ENCODE assay signal across 8 cellular contexts in the genomic region with DNA sequence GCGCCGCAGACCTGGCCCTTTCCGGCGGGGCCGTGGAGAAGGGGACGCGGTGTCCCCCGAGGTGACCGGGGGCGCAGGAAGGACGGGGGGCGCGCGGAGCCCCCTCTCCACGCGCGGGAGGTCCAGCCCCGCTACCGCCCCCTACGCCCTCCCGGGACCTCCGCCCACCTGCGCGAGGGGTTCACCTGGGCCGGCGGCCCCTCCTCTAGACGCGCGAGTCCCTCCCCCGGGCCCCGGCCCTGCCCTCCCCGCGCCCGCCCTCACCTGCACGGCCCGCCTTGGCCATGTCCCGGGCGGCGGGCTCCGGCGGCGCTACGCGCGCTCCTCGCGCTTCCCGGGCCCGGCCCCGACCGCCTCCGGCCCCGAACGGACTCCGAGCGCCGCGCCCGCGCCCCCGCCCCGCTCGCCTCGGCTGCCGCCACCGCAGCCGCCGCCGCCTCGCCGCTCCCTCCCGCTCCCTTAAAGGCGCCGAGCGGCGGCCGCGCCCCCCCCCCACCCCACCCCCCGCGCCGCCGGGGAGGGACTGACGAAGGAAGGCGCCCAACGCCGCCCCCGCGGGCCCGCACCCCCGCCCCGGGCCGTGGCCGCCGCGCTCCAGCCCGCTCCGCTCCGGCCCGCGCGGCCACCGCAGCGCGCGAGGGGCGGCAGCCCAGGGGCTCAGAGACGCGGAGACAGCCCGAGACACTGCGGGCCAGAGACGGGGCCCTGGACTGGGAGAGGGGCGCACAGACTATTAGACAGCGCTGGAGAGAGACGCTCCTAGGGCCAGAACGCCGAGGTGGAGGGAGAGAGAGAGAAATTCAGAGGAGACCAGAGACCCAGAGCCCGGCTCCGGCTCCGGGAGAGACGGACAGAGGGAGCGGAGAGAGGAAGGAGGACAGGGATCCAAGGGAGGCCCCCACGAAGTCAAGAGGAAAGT. TPM values are rescaled to one million over a fixed set of nuclear protein-coding genes. Genes with fewer than 3 reads are reported as not detected.
DNase-seq lines count a peak whose midpoint lies in the region; ATAC-seq and TF ChIP-seq lines count a peak whose summit lies in the region.

A gene (minus strand): TSS at position 435 of the 919 bp plus-strand sequence. CDS start 149 bp downstream, at position 286.

- H3K27ac Mint-ChIP-seq in CD4-positive, CD25-positive, alpha-beta regulatory T cell, result no peak within 1 kb of the TSS
- no peak within 1 kb of the TSS for H3K27ac Mint-ChIP-seq in neural crest cell (ENCODE audit: unreplicated experiment)

- 2 to 4% methylated on average over 27 to 119 of the region's 122 CpGs for WGBS in esophagus, 2 donors

- H3K36me3 Mint-ChIP-seq in CD4-positive, CD25-positive, alpha-beta regulatory T cell, result no peaks in the 10 kb centered on the region
- H3K36me3 Mint-ChIP-seq in neural crest cell (ENCODE audit: low read depth), result no peaks in the 10 kb centered on the region

- H3K27ac ChIP-seq in CD4-positive, CD25-positive, alpha-beta regulatory T cell (ENCODE audit: insufficient read depth, low read length, poor library complexity, severe bottlenecking), result no peak within 1 kb of the TSS
- H3K27ac ChIP-seq in Peyer's patch (peak within 1 kb of the TSS in 1 of 4 donors; percentile 44), esophagus (ENCODE audit: low read depth in 2 of 2, low read length in 1 of 2) (peak within 1 kb of the TSS; percentile 90 to 96)

- peaks cover 0 to 17% (median 0%) of the 10 kb centered on the region in 4 donors for H3K4me1 Mint-ChIP-seq in CD4-positive, CD25-positive, alpha-beta regulatory T cell
- peaks cover 15% of the 10 kb centered on the region for H3K4me1 Mint-ChIP-seq in neural crest cell

- H3K4me1 ChIP-seq in CD4-positive, CD25-positive, alpha-beta regulatory T cell (ENCODE audit: control insufficient read depth, insufficient read depth, low read length, poor library complexity, severe bottlenecking), result peaks cover 7% of the 10 kb centered on the region
- peaks cover 0 to 17% (median 7%) of the 10 kb centered on the region in 4 donors for H3K4me1 ChIP-seq in Peyer's patch
- peaks cover 8 to 10% of the 10 kb centered on the region in 2 donors for H3K4me1 ChIP-seq in esophagus (ENCODE audit: control insufficient read depth in 2 of 2, insufficient read depth in 2 of 2, low read length in 1 of 2)

- H3K9me3 Mint-ChIP-seq in CD4-positive, CD25-positive, alpha-beta regulatory T cell, result peaks cover 0 to 2% (median 0%) of the 10 kb centered on the region in 7 donors
- no peaks in the 10 kb centered on the region for H3K9me3 Mint-ChIP-seq in neural crest cell

- peaks cover 58% of the 10 kb centered on the region for H3K27me3 Mint-ChIP-seq in CD4-positive, CD25-positive, alpha-beta regulatory T cell
- peaks cover 69% of the 10 kb centered on the region for H3K27me3 Mint-ChIP-seq in neural crest cell (ENCODE audit: low read depth)

- H3K4me3 Mint-ChIP-seq in CD4-positive, CD25-positive, alpha-beta regulatory T cell, result peak within 1 kb of the TSS; percentile 47 to 67 (median 56)
- peak within 1 kb of the TSS; percentile 85 for H3K4me3 Mint-ChIP-seq in neural crest cell

- no peak within 1 kb of the TSS for H3K4me3 ChIP-seq in CD4-positive, CD25-positive, alpha-beta regulatory T cell (ENCODE audit: low read depth, low read length)
- H3K4me3 ChIP-seq in Peyer's patch (peak within 1 kb of the TSS; percentile 40 to 74 (median 59)), esophagus (ENCODE audit: low read depth in 1 of 2, low read length in 2 of 2) (peak within 1 kb of the TSS; percentile 67 to 71)

- H3K27me3 ChIP-seq in CD4-positive, CD25-positive, alpha-beta regulatory T cell (ENCODE audit: control insufficient read depth, insufficient read depth, low read length), result peaks cover 14% of the 10 kb centered on the region
- H3K27me3 ChIP-seq in Peyer's patch (no peaks in the 10 kb centered on the region), esophagus (ENCODE audit: control insufficient read depth in 1 of 2, insufficient read depth in 2 of 2, low read length in 2 of 2) (no peaks in the 10 kb centered on the region)

- no peaks in the 10 kb centered on the region for H3K9me3 ChIP-seq in CD4-positive, CD25-positive, alpha-beta regulatory T cell (ENCODE audit: control insufficient read depth in 2 of 2, low read length in 2 of 2)
- H3K9me3 ChIP-seq in Peyer's patch (no peaks in the 10 kb centered on the region), esophagus (ENCODE audit: control insufficient read depth in 2 of 2, insufficient read depth in 1 of 2, low read depth in 1 of 2, low read length in 1 of 2) (no peaks in the 10 kb centered on the region)

- DNase-seq in CD4-positive, CD25-positive, alpha-beta regulatory T cell, result no peak
- DNase-seq in Peyer's patch, result peak in 1 of 3 donors; percentile 60
- no peak for DNase-seq in neural crest cell (ENCODE audit: low read depth, low spot score)
- DNase-seq in HPDE6-E6E7 (ENCODE audit: extremely low spot score), result no peak
- DNase-seq in NCI-H526 treated with DMSO at 0.1 percent for 48 hours (lab: John Stamatoyannopoulos, UW), result no peak
- DNase-seq in OCI-M2 (lab: John Stamatoyannopoulos, UW; ENCODE audit: unreplicated experiment), result no peak

- no peak for ATAC-seq in CD4-positive, CD25-positive, alpha-beta regulatory T cell (ENCODE audit: low read depth in 2 of 2)
- no peak for ATAC-seq in GM21737 (IDR thresholded peaks at IDR 0.05; ENCODE audit: unreplicated experiment)

- no peaks in the 10 kb centered on the region for H3K36me3 ChIP-seq in CD4-positive, CD25-positive, alpha-beta regulatory T cell (ENCODE audit: control insufficient read depth, insufficient read depth, low read length)
- H3K36me3 ChIP-seq in Peyer's patch, result no peaks in the 10 kb centered on the region
- no peaks in the 10 kb centered on the region for H3K36me3 ChIP-seq in esophagus (ENCODE audit: control insufficient read depth in 2 of 2, insufficient read depth in 2 of 2, low read length in 1 of 2)

- no peak for TF ChIP-seq CTCF in Peyer's patch (IDR thresholded peaks at IDR 0.05)
- no peak for TF ChIP-seq CTCF in neural crest cell (conservative IDR thresholded peaks at IDR 0.05)

- no peak for TF ChIP-seq POLR2A in Peyer's patch (IDR thresholded peaks at IDR 0.05)

RNA-seq across cellular contexts. Expression of the gene that starts here (rescaled TPM):
- total RNA-seq in CD4-positive, CD25-positive, alpha-beta regulatory T cell, result 0.20 TPM
- under 1 TPM in 1 of 4 donors, not detected in 3; 0.12 TPM for polyA plus RNA-seq in CD4-positive, CD25-positive, alpha-beta regulatory T cell
- total RNA-seq in Peyer's patch (1 to 10 TPM; 2.1 to 5.4 (median 4.0) TPM), neural crest cell (1.3 and 1.4 TPM in 2 replicates)
- 10 to 100 TPM in 1 of 2 donors, 1 to 10 TPM in 1; 9.5 to 14.4 TPM for polyA plus RNA-seq in esophagus

Comparison
In these comparisons a context has a peak if more than half of its experiments do, and no peak if none do; other contexts are left out.
1. RNA of the gene that starts here (polyA plus RNA-seq): 9.5 to 14.4 TPM in esophagus; 0.12 TPM in CD4-positive, CD25-positive, alpha-beta regulatory T cell; every median in the first group is over 4 times any median in the second.